In genomic region chr14:67532998-67533753, GRCh38 we compare ENCODE assay signal across 8 cellular contexts. TPM values are rescaled to one million over a fixed set of nuclear protein-coding genes. Genes with fewer than 3 reads are reported as not detected.
DNase-seq lines count a peak whose midpoint lies in the region; ATAC-seq and TF ChIP-seq lines count a peak whose summit lies in the region.

Gene PLEKHH1 (plus strand): TSS chr14:67533290. CDS start chr14:67541868, 8,578 bp downstream.

- in situ Hi-C loops in ACHN (cut with HindIII; ENCODE audit: low pct_ligation_motif_present, low pct_unique_long_range_greater_than_20kb, low sequenced_read_pairs): no loop called here

- ATAC-seq in GM19023 (IDR thresholded peaks at IDR 0.05; ENCODE audit: unreplicated experiment): peak; percentile 57
- no peak for ATAC-seq in GM21528 (IDR thresholded peaks at IDR 0.05; ENCODE audit: low FRiP score, unreplicated experiment)

- peaks cover 0 to 13% of the 10 kb centered on the region in 2 donors for H3K4me1 ChIP-seq in right atrium auricular region

- H3K9ac ChIP-seq in SU-DHL-6 (ENCODE audit: low read length): peak within 1 kb of the TSS; percentile 41

- DNase-seq in ACHN (peak; percentile 82), LoVo (ENCODE audit: low spot score) (peak; percentile 84), right atrium auricular region (ENCODE audit: low spot score) (peak; percentile 68), posterior vena cava (ENCODE audit: low spot score) (peak; percentile 91)

- H3K9me3 ChIP-seq in SU-DHL-6 (ENCODE audit: insufficient read depth, low read length) (no peaks in the 10 kb centered on the region), right atrium auricular region (no peaks in the 10 kb centered on the region)

- H3K9me2 ChIP-seq in SU-DHL-6 (replicated peaks; ENCODE audit: insufficient read depth, low read length): no peaks in the 10 kb centered on the region

- H3K36me3 ChIP-seq in SU-DHL-6 (ENCODE audit: low read length) (no peaks in the 10 kb centered on the region), right atrium auricular region (no peaks in the 10 kb centered on the region)

- H3K27me3 ChIP-seq in SU-DHL-6 (ENCODE audit: low read length) (no peaks in the 10 kb centered on the region), right atrium auricular region (no peaks in the 10 kb centered on the region)

- H3K79me2 ChIP-seq in SU-DHL-6 (ENCODE audit: insufficient read depth, low read length): no peaks in the 10 kb centered on the region

- no peaks in the 10 kb centered on the region for H3F3A ChIP-seq in SU-DHL-6 (ENCODE audit: insufficient read depth)

- TF ChIP-seq CTCF in SU-DHL-6 (IDR thresholded peaks at IDR 0.05; ENCODE audit: insufficient read depth, low read length, poor library complexity, severe bottlenecking) (no peak), right atrium auricular region (IDR thresholded peaks at IDR 0.05) (no peak)

- H3K27ac ChIP-seq in SU-DHL-6 (ENCODE audit: low read depth, low read length) (no peak within 1 kb of the TSS), angular gyrus (ENCODE audit: low read depth, low read length) (peak within 1 kb of the TSS; percentile 94), right atrium auricular region (peak within 1 kb of the TSS; percentile 52 to 62)

- intact Hi-C loops in posterior vena cava (cut with DNase I): no loop called here

- H3K4me3 ChIP-seq in SU-DHL-6 (ENCODE audit: insufficient read depth, low read length, poor library complexity, severe bottlenecking): peak within 1 kb of the TSS; percentile 44
- peak within 1 kb of the TSS; percentile 71 to 75 for H3K4me3 ChIP-seq in right atrium auricular region

- H3K4me2 ChIP-seq in SU-DHL-6 (ENCODE audit: low read depth, low read length, poor library complexity, severe bottlenecking): peak within 1 kb of the TSS; percentile 58

- H4K20me1 ChIP-seq in SU-DHL-6 (ENCODE audit: low read depth, low read length): no peaks in the 10 kb centered on the region

- H2AFZ ChIP-seq in SU-DHL-6 (ENCODE audit: low read depth, low read length, severe bottlenecking): no peak within 1 kb of the TSS

RNA-seq across cellular contexts. Expression of gene PLEKHH1, which starts in this region (rescaled TPM):
- 1 to 10 TPM; 2.3 to 5.3 TPM for total RNA-seq in right atrium auricular region
- 1 to 10 TPM; 1.4 to 1.8 TPM for total RNA-seq in posterior vena cava
